In genomic region chr1:209590405-209590804, GRCh38 we compare ENCODE assay signal across 2 cellular contexts.
TF ChIP-seq lines count a peak whose summit lies in the region.

No MANE protein-coding gene starts in this region.

TF ChIP-seq in H1, 55 proteins besides CTCF, POLR2A, EP300 and RAD21:
- TF ChIP-seq CBX5 (IDR thresholded peaks at IDR 0.05; ENCODE audit: low read depth, low read length), result no peak
- no peak for TF ChIP-seq KDM1A (IDR thresholded peaks at IDR 0.05; ENCODE audit: borderline replicate concordance, low read length)
- no peak for TF ChIP-seq SIN3A (conservative IDR thresholded peaks at IDR 0.05 in 1 of 2, IDR thresholded peaks at IDR 0.05 in 1 of 2; ENCODE audit: low read depth in 1 of 2, low read length in 2 of 2)
- no peak for TF ChIP-seq SP1 (IDR thresholded peaks at IDR 0.05; ENCODE audit: low read depth, low read length)
- TF ChIP-seq CHD7 (IDR thresholded peaks at IDR 0.05; ENCODE audit: insufficient replicate concordance, low read length), result no peak
- no peak for TF ChIP-seq POU5F1 (IDR thresholded peaks at IDR 0.05; ENCODE audit: low read depth, low read length)
- TF ChIP-seq, protein P1, sequence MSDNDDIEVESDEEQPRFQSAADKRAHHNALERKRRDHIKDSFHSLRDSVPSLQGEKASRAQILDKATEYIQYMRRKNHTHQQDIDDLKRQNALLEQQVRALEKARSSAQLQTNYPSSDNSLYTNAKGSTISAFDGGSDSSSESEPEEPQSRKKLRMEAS (IDR thresholded peaks at IDR 0.05), result no peak
- no peak for TF ChIP-seq EGR1 (IDR thresholded peaks at IDR 0.05; ENCODE audit: borderline replicate concordance, low read depth, low read length)
- TF ChIP-seq EZH2 (IDR thresholded peaks at IDR 0.05; ENCODE audit: low read depth, low read length, severe bottlenecking), result no peak
- TF ChIP-seq YY1 (IDR thresholded peaks at IDR 0.05; ENCODE audit: low read depth, low read length), result no peak
- no peak for TF ChIP-seq BCL11A (IDR thresholded peaks at IDR 0.05; ENCODE audit: low read depth in 2 of 2, low read length in 2 of 2)
- TF ChIP-seq HDAC6 (IDR thresholded peaks at IDR 0.05; ENCODE audit: low read depth, low read length), result no peak
- no peak for TF ChIP-seq JUND (IDR thresholded peaks at IDR 0.05; ENCODE audit: low read length)
- no peak for TF ChIP-seq CEBPB (IDR thresholded peaks at IDR 0.05; ENCODE audit: low read depth, low read length)
- no peak for TF ChIP-seq TEAD4 (IDR thresholded peaks at IDR 0.05; ENCODE audit: low read depth, low read length)
- TF ChIP-seq ZNF274 (IDR thresholded peaks at IDR 0.05; ENCODE audit: borderline replicate concordance, extremely low read depth, low read length), result no peak

TF ChIP-seq in HepG2, 621 proteins besides CTCF, POLR2A, EP300 and RAD21:
- TF ChIP-seq ZNF644 (CRISPR knock-in tag; IDR thresholded peaks at IDR 0.05; ENCODE audit: low read depth) (no peak), STAG1 (CRISPR knock-in tag; IDR thresholded peaks at IDR 0.05) (peak; percentile 17; the same call in 1 of the 2 replicates), SMC3 (IDR thresholded peaks at IDR 0.05; ENCODE audit: low read length) (peak; percentile 39; the same call in 1 of the 2 replicates)
TF ChIP-seq in HepG2: peak in this region for 2.
